ENCODE assay signal across 23 cellular contexts in genomic region chr1:118246646-118247045, GRCh38.
"Had no signal": no experiment of that assay in that cellular context is flagged by ENCODE, and none has a peak within 500 bp of the region (broad histone marks: within the 10 kb centered on the region; RNA-seq: fewer than 3 reads in every experiment).

No MANE protein-coding gene starts in this region.

- H3K4me3 Mint-ChIP-seq: dendritic cell treated with granulocyte-macrophage colony-stimulating factor and Interleukin-4, amounts not matched to agents 40 ng/mL and 50 ng/mL, for 4 days; effector memory CD8-positive, alpha-beta T cell; endodermal cell; mesothelial cell of epicardium; naive B cell had no signal

- H3K9me3 ChIP-seq: colonic mucosa, esophagus squamous epithelium, heart right ventricle, left lung, lower lobe of right lung, mucosa of descending colon had no signal

- ATAC-seq: effector memory CD8-positive, alpha-beta T cell; esophagus mucosa; foreskin keratinocyte; heart right ventricle; left cardiac atrium; left lung; left ventricle myocardium superior; lower lobe of right lung; mucosa of descending colon had no signal

- H3K27ac Mint-ChIP-seq: dendritic cell treated with granulocyte-macrophage colony-stimulating factor and Interleukin-4, amounts not matched to agents 40 ng/mL and 50 ng/mL, for 4 days; effector memory CD8-positive, alpha-beta T cell; endodermal cell; mesothelial cell of epicardium; naive B cell had no signal

- H3K4me1 Mint-ChIP-seq: naive B cell had no signal

- H3K27me3 ChIP-seq: colonic mucosa, esophagus squamous epithelium, foreskin keratinocyte, left lung had no signal

- DNase-seq: colonic mucosa; cortex of kidney; effector CD8-positive, alpha-beta T cell; effector memory CD8-positive, alpha-beta T cell; endodermal cell; erythroblast; esophagus squamous epithelium; foreskin keratinocyte; glutamatergic neuron; head of caudate nucleus; heart right ventricle; hippocampal formation; left cardiac atrium; left lung; left ventricle myocardium superior; lower lobe of right lung; mesenchymal stem cell; mucosa of descending colon; naive B cell had no signal

- H3K27ac ChIP-seq: colonic mucosa, epithelial cell of prostate, esophagus squamous epithelium, foreskin keratinocyte, heart right ventricle, left lung, lower lobe of right lung had no signal

- H3K27me3 Mint-ChIP-seq: dendritic cell treated with granulocyte-macrophage colony-stimulating factor and Interleukin-4, amounts not matched to agents 40 ng/mL and 50 ng/mL, for 4 days; effector memory CD8-positive, alpha-beta T cell; naive B cell had no signal

- H3K36me3 ChIP-seq: colonic mucosa, esophagus squamous epithelium, heart right ventricle, left lung, lower lobe of right lung had no signal

- H3K9me3 Mint-ChIP-seq: dendritic cell treated with granulocyte-macrophage colony-stimulating factor and Interleukin-4, amounts not matched to agents 40 ng/mL and 50 ng/mL, for 4 days; endodermal cell; mesothelial cell of epicardium had no signal

- H3K36me3 Mint-ChIP-seq: mesothelial cell of epicardium, naive B cell had no signal

- H3K4me1 ChIP-seq: colonic mucosa, esophagus squamous epithelium, foreskin keratinocyte, heart right ventricle, left lung, lower lobe of right lung had no signal

- H3K4me3 ChIP-seq: colonic mucosa, esophagus squamous epithelium, heart right ventricle, left lung, lower lobe of right lung, mucosa of descending colon had no signal
